Comparison of ENCODE assay signal across 18 cellular contexts in genomic region chr12:103043531-103044445, GRCh38.
DNase-seq lines count a peak whose midpoint lies in the region; ATAC-seq and TF ChIP-seq lines count a peak whose summit lies in the region.
"Had no signal": no experiment of that assay in that cellular context is flagged by ENCODE, and none has a peak within 500 bp of the region (broad histone marks: within the 10 kb centered on the region; RNA-seq: fewer than 3 reads in every experiment).

No MANE protein-coding gene starts in this region.

- H3K27me3 Mint-ChIP-seq in H9 (ENCODE audit: low read depth): no peaks in the 10 kb centered on the region; the same call in 1 of the 2 replicates
- H3K27me3 Mint-ChIP-seq in WTC11 (ENCODE audit: low read depth): no peaks in the 10 kb centered on the region; the same call in 1 of the 2 replicates

- no CpG with 5 or more reads among the region's 17 CpGs for WGBS in H9 (ENCODE audit: extremely low coverage, insufficient read length, low lambda C conversion rate)
- WGBS in neuronal stem cell (ENCODE audit: extremely low coverage in 2 of 2, insufficient read length in 2 of 2, insufficient replicate concordance in 1 of 2), 2 donors: no CpG with 5 or more reads among the region's 17 CpGs

- no peak overlapping the region for H2AK5ac ChIP-seq in H9 (ENCODE audit: insufficient read length, low read length)
- no peak overlapping the region for H2AK5ac ChIP-seq in neuronal stem cell (ENCODE audit: low read depth, low read length)

- H3K36me3 Mint-ChIP-seq in H9 (ENCODE audit: insufficient read depth in 1 of 3, low read depth in 3 of 3) (no peaks in the 10 kb centered on the region; a peak in 1 of 7 replicates), WTC11 (no peaks in the 10 kb centered on the region)
- H3K36me3 Mint-ChIP-seq: CD4-positive, CD25-positive, alpha-beta regulatory T cell had no signal

- H2AFZ ChIP-seq in H9 (ENCODE audit: low read length) (no peak overlapping the region), neuronal stem cell (ENCODE audit: low read length) (no peak overlapping the region)
- H2AFZ ChIP-seq: PC-9 had no signal

- TF ChIP-seq CTCF in H9 (conservative IDR thresholded peaks at IDR 0.05): no peak
- no peak for TF ChIP-seq CTCF in WTC11 (IDR thresholded peaks at IDR 0.05)

- H4K5ac ChIP-seq in H9 (ENCODE audit: insufficient read length, low read depth, low read length): no peak overlapping the region

- no peak overlapping the region for H3K56ac ChIP-seq in H9 (ENCODE audit: insufficient read length, low read depth, low read length)

- H3K79me2 ChIP-seq in H9 (ENCODE audit: insufficient read depth, low read length): no peaks in the 10 kb centered on the region

- H3K4ac ChIP-seq in H9 (ENCODE audit: low read depth, low read length) (no peak overlapping the region), neuronal stem cell (ENCODE audit: low read length) (no peak overlapping the region)

- H3K23ac ChIP-seq in H9 (ENCODE audit: insufficient read length, low read depth, low read length) (no peak overlapping the region), neuronal stem cell (ENCODE audit: low read depth, low read length, poor library complexity) (no peak overlapping the region)

- peak; percentile 47 for DNase-seq in H9
- DNase-seq in WTC11 (ENCODE audit: low spot score): peak; percentile 15
- DNase-seq in neuronal stem cell (ENCODE audit: low spot score): peak; percentile 48
- no peak for DNase-seq in activated CD8-positive, alpha-beta memory T cell treated with anti-CD3 and anti-CD28 coated beads for 24 hours
- DNase-seq in activated CD4-positive, alpha-beta T cell treated with anti-CD3 and anti-CD28 coated beads, Interleukin-2, amount 50 U/mL, for 48 hours: no peak
- DNase-seq: CD4-positive, CD25-positive, alpha-beta regulatory T cell; DMS79; GF-D8; HCEC 1CT; KG1; NCI-H1092; NCI-H2107; NCI-H345; NCI-H69; PC-9 had no signal

- CTCF ChIA-PET in WTC11 (lab: Charles Lee): interaction anchor here (1.2 kb wide), 2 partner anchors 93 to 160 kb away, joined by 3 read pairs; no protein-coding TSS in a partner anchor

- POLR2A ChIA-PET in WTC11 (lab: Charles Lee): no interaction called here

- H3K23me2 ChIP-seq in H9 (ENCODE audit: insufficient read length, low read depth, low read length, poor library complexity, severe bottlenecking): no peaks in the 10 kb centered on the region

- H2BK15ac ChIP-seq in H9 (ENCODE audit: low read depth, low read length) (no peak overlapping the region), neuronal stem cell (ENCODE audit: low read length) (no peak overlapping the region)

- H3K9me3 ChIP-seq in H9 (ENCODE audit: control insufficient read depth, low read depth, low read length) (no peaks in the 10 kb centered on the region), iPS-18a (ENCODE audit: control insufficient read depth, low read depth, low read length) (no peaks in the 10 kb centered on the region), neuronal stem cell (replicated peaks in 1 of 2; ENCODE audit: control insufficient read depth in 2 of 2, insufficient read depth in 1 of 2, low read depth in 1 of 2, low read length in 2 of 2) (no peaks in the 10 kb centered on the region)

- H2BK120ac ChIP-seq in H9 (ENCODE audit: low read depth, low read length, poor library complexity, severe bottlenecking) (no peak overlapping the region), neuronal stem cell (ENCODE audit: low read depth, low read length) (no peak overlapping the region)

- H4K8ac ChIP-seq in H9 (replicated peaks; ENCODE audit: insufficient read length, low read depth, low read length) (no peak overlapping the region), neuronal stem cell (ENCODE audit: low read depth, low read length) (no peak overlapping the region)

- no peak overlapping the region for H3K27ac ChIP-seq in H9 (ENCODE audit: insufficient read length, low read depth, low read length)
- no peak overlapping the region for H3K27ac ChIP-seq in iPS-18a (ENCODE audit: low read length)
- H3K27ac ChIP-seq in neuronal stem cell (replicated peaks; ENCODE audit: low read length): no peak overlapping the region
- H3K27ac ChIP-seq: PC-9 had no signal

- peak overlapping the region; percentile 20 for H3K4me2 ChIP-seq in H9 (ENCODE audit: insufficient read depth, insufficient read length, low read length)
- H3K4me2 ChIP-seq in neuronal stem cell (ENCODE audit: insufficient read depth, low read length, poor library complexity, severe bottlenecking): peak overlapping the region; percentile 29
- H3K4me2 ChIP-seq: PC-9 had no signal

- H2BK12ac ChIP-seq in H9 (ENCODE audit: insufficient read length, low read depth, low read length): no peak overlapping the region
- H2BK12ac ChIP-seq in neuronal stem cell (ENCODE audit: low read length): no peak overlapping the region

- H3K9ac ChIP-seq in H9 (ENCODE audit: extremely low read depth, insufficient read length, low read length) (no peak overlapping the region), iPS-18a (ENCODE audit: low read length) (peak overlapping the region; percentile 33), neuronal stem cell (ENCODE audit: low read depth, low read length, poor library complexity) (no peak overlapping the region)

- H3K4me1 ChIP-seq in H9 (ENCODE audit: insufficient read depth, low read length): no peaks in the 10 kb centered on the region; the same call in 1 of the 2 replicates
- peaks cover 8% of the 10 kb centered on the region for H3K4me1 ChIP-seq in iPS-18a (ENCODE audit: control insufficient read depth, low read depth, low read length)
- H3K4me1 ChIP-seq in neuronal stem cell (ENCODE audit: control insufficient read depth in 2 of 2, insufficient read depth in 1 of 2, low read depth in 1 of 2, low read length in 2 of 2): peaks cover 0 to 10% of the 10 kb centered on the region in 2 donors

- H3K18ac ChIP-seq in H9 (ENCODE audit: insufficient read length, low read depth, low read length) (no peak overlapping the region), neuronal stem cell (ENCODE audit: low read length) (no peak overlapping the region)

- ATAC-seq in WTC11: peak; percentile 96
- no peak for ATAC-seq in HG03565 (IDR thresholded peaks at IDR 0.05; ENCODE audit: unreplicated experiment)
- ATAC-seq in GM21528 (IDR thresholded peaks at IDR 0.05; ENCODE audit: low FRiP score, unreplicated experiment): no peak

- H2BK5ac ChIP-seq in H9 (ENCODE audit: insufficient read length, low read length) (no peak overlapping the region), neuronal stem cell (ENCODE audit: low read length) (no peak overlapping the region)

- H3K4me3 Mint-ChIP-seq in H9 (peak overlapping the region; percentile 48 to 72), WTC11 (peak overlapping the region; percentile 64)
- H3K4me3 Mint-ChIP-seq: CD4-positive, CD25-positive, alpha-beta regulatory T cell had no signal

- H3K79me1 ChIP-seq in H9 (ENCODE audit: insufficient read depth, low read depth, low read length, poor library complexity, severe bottlenecking) (no peaks in the 10 kb centered on the region), neuronal stem cell (ENCODE audit: low read depth, low read length) (no peaks in the 10 kb centered on the region)

- H3K4me1 Mint-ChIP-seq in H9 (peaks cover 26% of the 10 kb centered on the region in 2 experiments), WTC11 (peaks cover 23% of the 10 kb centered on the region)
- H3K4me1 Mint-ChIP-seq: CD4-positive, CD25-positive, alpha-beta regulatory T cell had no signal

- H3K27ac Mint-ChIP-seq in H9 (peak overlapping the region; percentile 58 to 97 (median 94)), WTC11 (peak overlapping the region; percentile 84)
- H3K27ac Mint-ChIP-seq: CD4-positive, CD25-positive, alpha-beta regulatory T cell had no signal

- H3K14ac ChIP-seq in H9 (ENCODE audit: insufficient read depth, low read length) (no peak overlapping the region), neuronal stem cell (ENCODE audit: low read length) (no peak overlapping the region)

- no peak overlapping the region for H2BK20ac ChIP-seq in H9 (ENCODE audit: low read depth, low read length, poor library complexity, severe bottlenecking)

- no peaks in the 10 kb centered on the region for H4K20me1 ChIP-seq in H9 (ENCODE audit: control insufficient read depth, insufficient read depth, insufficient read length)

- H3T11ph ChIP-seq in H9 (ENCODE audit: low read length): no peak overlapping the region

- H3K4me3 ChIP-seq in iPS-18a (ENCODE audit: low read length) (peak overlapping the region; percentile 47), neuronal stem cell (ENCODE audit: low read length in 2 of 2) (no peak overlapping the region)
- H3K4me3 ChIP-seq: PC-9 had no signal

- H3K9me3 Mint-ChIP-seq in H9 (no peaks in the 10 kb centered on the region; a peak in 2 of 5 replicates), WTC11 (peaks cover 4% of the 10 kb centered on the region; the same call in 1 of the 2 replicates)

- H3K36me3 ChIP-seq in iPS-18a (ENCODE audit: control insufficient read depth, low read depth, low read length) (no peaks in the 10 kb centered on the region), neuronal stem cell (replicated peaks in 1 of 2; ENCODE audit: control insufficient read depth in 2 of 2, insufficient read depth in 2 of 2, low read length in 2 of 2) (no peaks in the 10 kb centered on the region)

- no peak overlapping the region for H4K91ac ChIP-seq in H9 (ENCODE audit: insufficient read length, low read depth, low read length)
- H4K91ac ChIP-seq in neuronal stem cell (ENCODE audit: low read depth, low read length, poor library complexity): no peak overlapping the region

- H3K27me3 ChIP-seq in H9 (ENCODE audit: insufficient read depth, low read length) (no peaks in the 10 kb centered on the region), iPS-18a (ENCODE audit: control insufficient read depth, insufficient read depth, low read length) (no peaks in the 10 kb centered on the region), neuronal stem cell (ENCODE audit: control insufficient read depth in 3 of 3, insufficient read depth in 3 of 3, low read depth in 1 of 3, low read length in 3 of 3) (no peaks in the 10 kb centered on the region)

Comparison
In these comparisons a context has a peak if more than half of its experiments do, and no peak if none do; other contexts are left out.
1. DNase-seq: peak in H9 (single experiment), WTC11 (single experiment) and neuronal stem cell (single experiment); none in activated CD8-positive, alpha-beta memory T cell treated with anti-CD3 and anti-CD28 coated beads for 24 hours (single experiment) and activated CD4-positive, alpha-beta T cell treated with anti-CD3 and anti-CD28 coated beads, Interleukin-2, amount 50 U/mL, for 48 hours (0 of 2).